Comparison of ENCODE assay signal across 8 cellular contexts in the genomic region with DNA sequence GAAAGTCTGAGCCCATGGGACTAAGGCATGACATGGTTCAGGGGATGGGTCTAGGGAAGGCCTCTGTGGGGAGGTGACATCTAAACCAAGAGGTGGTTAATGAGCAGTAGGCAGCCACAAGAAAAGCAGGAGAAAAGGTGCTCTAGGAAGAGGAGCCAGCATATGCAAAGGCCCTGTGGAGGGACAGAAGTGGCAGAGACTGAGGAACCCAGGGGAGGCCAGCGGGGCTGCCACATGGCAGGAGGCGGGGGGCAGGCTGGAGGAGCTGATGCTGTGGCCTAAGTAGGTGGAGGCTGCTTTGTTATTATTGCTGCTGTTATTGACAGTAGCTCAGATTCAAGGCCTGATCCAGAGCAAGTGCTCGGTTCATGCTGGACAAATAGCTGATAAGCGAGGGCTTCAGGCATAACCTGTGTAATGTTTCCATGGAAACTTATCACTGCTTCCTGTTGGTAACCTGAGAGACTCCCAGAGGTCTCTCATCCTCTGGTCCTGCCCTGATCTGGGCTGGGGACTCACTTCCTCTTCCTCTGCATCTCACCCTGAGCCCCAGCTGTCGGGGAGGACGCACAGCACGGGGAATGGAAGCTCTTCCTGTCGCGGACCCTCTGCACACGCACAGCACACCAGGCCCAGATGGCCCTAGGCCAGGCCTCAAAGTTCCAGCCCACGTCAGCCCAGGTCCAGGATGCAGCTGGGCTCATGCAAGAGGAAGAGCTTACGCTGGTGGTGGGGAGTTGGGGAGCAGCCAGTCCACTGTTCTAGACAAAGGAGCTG.
DNase-seq lines count a peak whose midpoint lies in the region; ATAC-seq, FAIRE-seq and TF ChIP-seq lines count a peak whose summit lies in the region.

No MANE protein-coding gene starts in this region.

- H3K36me3 ChIP-seq in Loucy (ENCODE audit: insufficient read depth, low read length) (no peaks in the 10 kb centered on the region), mesodermal cell (ENCODE audit: control insufficient read depth, insufficient read depth, low read length) (no peaks in the 10 kb centered on the region), colonic mucosa (no peaks in the 10 kb centered on the region)

- no peak overlapping the region for H3K4me3 Mint-ChIP-seq in activated naive CD8-positive, alpha-beta T cell treated with anti-CD3 and anti-CD28 coated beads, Interleukin-2, amount 10 ng/mL, durations not matched to agents 7 days and 5 days

- WGBS in mesodermal cell (ENCODE audit: insufficient coverage in 2 of 2), 2 experiments = 87 to 88% methylated on average over 5 to 9 of the region's 12 CpGs

- peaks cover 2% of the 10 kb centered on the region for H3K27me3 Mint-ChIP-seq in activated naive CD8-positive, alpha-beta T cell treated with anti-CD3 and anti-CD28 coated beads, Interleukin-2, amount 10 ng/mL, durations not matched to agents 7 days and 5 days

- H3K27ac Mint-ChIP-seq in activated naive CD8-positive, alpha-beta T cell treated with anti-CD3 and anti-CD28 coated beads, Interleukin-2, amount 10 ng/mL, durations not matched to agents 7 days and 5 days = peak overlapping the region; percentile 63

- peak overlapping the region; percentile 29 for H3K27ac ChIP-seq in mesodermal cell (ENCODE audit: low read depth, low read length, severe bottlenecking)
- H3K27ac ChIP-seq in colonic mucosa = no peak overlapping the region

- H4K20me1 ChIP-seq in Loucy (ENCODE audit: insufficient read depth, low read length, poor library complexity, severe bottlenecking) = no peaks in the 10 kb centered on the region

- ATAC-seq in GM18861 (IDR thresholded peaks at IDR 0.05; ENCODE audit: unreplicated experiment) = peak; percentile 78
- ATAC-seq in activated naive CD8-positive, alpha-beta T cell treated with anti-CD3 and anti-CD28 coated beads, Interleukin-2, amount 10 ng/mL, durations not matched to agents 7 days and 5 days (ENCODE audit: low read depth) = peak; percentile 86

- H3K79me2 ChIP-seq in Loucy (ENCODE audit: insufficient read depth, low read length) = no peaks in the 10 kb centered on the region

- H3K4me2 ChIP-seq in Loucy (ENCODE audit: low read depth, low read length, poor library complexity, severe bottlenecking) = peak overlapping the region; percentile 40

- TF ChIP-seq POLR2A in H54 (IDR thresholded peaks at IDR 0.05; ENCODE audit: low read depth, low read length) = no peak

- POLR2A ChIA-PET in activated naive CD8-positive, alpha-beta T cell treated with anti-CD3 and anti-CD28 coated beads, Interleukin-2, amount 10 ng/mL, durations not matched to agents 7 days and 5 days (lab: Charles Lee) = interaction anchor here (0.6 to 1.6 kb wide), 3 partner anchors 10 to 54 kb away, joined by 3 to 7 read pairs (median 3); no protein-coding TSS in a partner anchor

- TF ChIP-seq CTCF in Loucy (conservative IDR thresholded peaks at IDR 0.05; ENCODE audit: low read length) (no peak), colonic mucosa (IDR thresholded peaks at IDR 0.05) (no peak)

- H3K4me3 ChIP-seq in Loucy (ENCODE audit: low read length, poor library complexity, severe bottlenecking) (no peak overlapping the region), mesodermal cell (ENCODE audit: extremely low read depth, insufficient read depth, low read length, poor library complexity, severe bottlenecking) (no peak overlapping the region), colonic mucosa (no peak overlapping the region)

- DNase-seq in Ammon's horn (ENCODE audit: low spot score) (peak; percentile 81), GM03348 (ENCODE audit: low spot score) (no peak), H54 (ENCODE audit: insufficient read length, low spot score) (no peak), colonic mucosa (no peak)
- DNase-seq in activated naive CD8-positive, alpha-beta T cell treated with anti-CD3 and anti-CD28 coated beads, Interleukin-2, amount 10 ng/mL, durations not matched to agents 7 days and 5 days = peak; percentile 38

- H3F3A ChIP-seq in Loucy (ENCODE audit: low read depth) = no peaks in the 10 kb centered on the region

- H3K4me1 ChIP-seq in Loucy (ENCODE audit: insufficient read depth, low read length, poor library complexity, severe bottlenecking) = peaks cover 30% of the 10 kb centered on the region
- peaks cover 19% of the 10 kb centered on the region for H3K4me1 ChIP-seq in mesodermal cell (ENCODE audit: control insufficient read depth, insufficient read depth, low read length, poor library complexity, severe bottlenecking)
- H3K4me1 ChIP-seq in colonic mucosa = no peaks in the 10 kb centered on the region

- H3K9ac ChIP-seq in Loucy (ENCODE audit: low read depth, low read length, poor library complexity, severe bottlenecking) (no peak overlapping the region), colonic mucosa (ENCODE audit: low read depth in 2 of 2, low read length in 2 of 2) (no peak overlapping the region)

- no peaks in the 10 kb centered on the region for H3K9me2 ChIP-seq in Loucy (replicated peaks; ENCODE audit: low read depth, low read length)

- H3K9me3 Mint-ChIP-seq in activated naive CD8-positive, alpha-beta T cell treated with anti-CD3 and anti-CD28 coated beads, Interleukin-2, amount 10 ng/mL, durations not matched to agents 7 days and 5 days = no peaks in the 10 kb centered on the region

- H3K9me3 ChIP-seq in Loucy (ENCODE audit: insufficient read depth, low read depth, low read length) (no peaks in the 10 kb centered on the region), mesodermal cell (ENCODE audit: control insufficient read depth, low read length) (no peaks in the 10 kb centered on the region), colonic mucosa (no peaks in the 10 kb centered on the region)

- intact Hi-C loops in colonic mucosa (cut with DNase I) = no loop called here

- FAIRE-seq in H54 (lab: Jason Lieb, UNC) = no peak

- H3K27me3 ChIP-seq in Loucy (ENCODE audit: insufficient read depth, low read length, poor library complexity, severe bottlenecking) (no peaks in the 10 kb centered on the region), colonic mucosa (no peaks in the 10 kb centered on the region)

- H3K36me3 Mint-ChIP-seq in activated naive CD8-positive, alpha-beta T cell treated with anti-CD3 and anti-CD28 coated beads, Interleukin-2, amount 10 ng/mL, durations not matched to agents 7 days and 5 days = no peaks in the 10 kb centered on the region

- peaks cover 10% of the 10 kb centered on the region for H3K4me1 Mint-ChIP-seq in activated naive CD8-positive, alpha-beta T cell treated with anti-CD3 and anti-CD28 coated beads, Interleukin-2, amount 10 ng/mL, durations not matched to agents 7 days and 5 days

- peak overlapping the region; percentile 53; the same call in 1 of the 2 replicates for H2AFZ ChIP-seq in Loucy (ENCODE audit: low read length)

Comparison
In these comparisons a context has a peak if more than half of its experiments do, and no peak if none do; other contexts are left out.
1. DNase-seq: peak in Ammon's horn (single experiment) and activated naive CD8-positive, alpha-beta T cell treated with anti-CD3 and anti-CD28 coated beads, Interleukin-2, amount 10 ng/mL, durations not matched to agents 7 days and 5 days (single experiment); none in GM03348 (single experiment), H54 (single experiment) and colonic mucosa (single experiment).